Comparison of ENCODE assay signal across 5 cellular contexts in genomic region chr3:151232403-151232802, GRCh38. TPM values are rescaled to one million over a fixed set of nuclear protein-coding genes. Genes with fewer than 3 reads are reported as not detected.
"Had no signal": no experiment of that assay in that cellular context is flagged by ENCODE, and none has a peak within 500 bp of the region (broad histone marks: within the 10 kb centered on the region; RNA-seq: fewer than 3 reads in every experiment).

No MANE protein-coding gene starts in this region.

RNA-seq across cellular contexts. Expression of gene GPR171, which starts 29.4 kb away (rescaled TPM):
- total RNA-seq: neural crest cell, osteocyte, pulmonary artery endothelial cell had no signal
- polyA plus RNA-seq: smooth muscle cell had no signal

RNA-seq across cellular contexts. Expression of gene P2RY14, which starts 45.9 kb away (rescaled TPM):
- total RNA-seq: neural crest cell, osteocyte, pulmonary artery endothelial cell, smooth muscle cell had no signal
- polyA plus RNA-seq: naive thymus-derived CD8-positive, alpha-beta T cell; smooth muscle cell had no signal
